Comparison of ENCODE assay signal across 19 cellular contexts in the genomic region with DNA sequence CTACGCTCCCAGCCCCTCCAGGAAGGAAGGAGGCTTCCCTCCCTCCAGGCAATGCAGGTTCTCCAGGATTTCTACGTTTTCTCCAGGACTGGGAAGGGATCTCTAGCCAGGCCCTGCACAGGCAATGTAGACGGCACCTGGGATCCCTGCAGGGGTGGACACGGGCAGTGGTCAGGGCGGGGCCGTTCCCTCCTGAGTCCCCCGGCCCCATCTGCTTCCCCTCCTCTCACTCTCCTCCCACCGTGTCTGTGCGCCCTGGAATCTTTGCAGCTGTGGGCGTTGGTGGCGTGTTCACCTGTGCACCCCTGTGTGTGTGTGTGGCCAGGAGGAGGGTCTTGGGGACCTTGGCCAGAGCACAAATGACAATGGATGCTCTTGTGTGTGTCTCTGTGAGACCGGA. TPM values are rescaled to one million over a fixed set of nuclear protein-coding genes. Genes with fewer than 3 reads are reported as not detected.
A peak's percentile ranks its signal among the peaks of the same experiment; 100 is the strongest.
DNase-seq lines count a peak whose midpoint lies in the region; ATAC-seq and TF ChIP-seq lines count a peak whose summit lies in the region.
"Had no signal": no experiment of that assay in that cellular context is flagged by ENCODE, and none has a peak within 500 bp of the region (broad histone marks: within the 10 kb centered on the region; RNA-seq: fewer than 3 reads in every experiment).

No MANE protein-coding gene starts in this region.

- H3K27ac ChIP-seq in SK-N-SH (ENCODE audit: low read depth in 2 of 2, low read length in 1 of 2) (no peak overlapping the region), osteoblast (ENCODE audit: low read depth, low read length) (no peak overlapping the region), RWPE1 (no peak overlapping the region; the same call in 1 of the 2 replicates), psoas muscle (no peak overlapping the region)
- H3K27ac ChIP-seq: SJCRH30 had no signal

- H2AFZ ChIP-seq in SK-N-SH (ENCODE audit: low read depth), result no peak overlapping the region
- no peak overlapping the region for H2AFZ ChIP-seq in osteoblast (ENCODE audit: low read length)

- H3K9me3 ChIP-seq in SK-N-SH, result no peaks in the 10 kb centered on the region
- H3K9me3 ChIP-seq in osteoblast (ENCODE audit: low read depth, low read length), result no peaks in the 10 kb centered on the region
- no peaks in the 10 kb centered on the region for H3K9me3 ChIP-seq in psoas muscle
- H3K9me3 ChIP-seq: BE2C, MG63, SJCRH30 had no signal

- no peaks in the 10 kb centered on the region for H3F3A ChIP-seq in SK-N-SH (replicated peaks; ENCODE audit: insufficient read depth)

- H3K4me3 ChIP-seq in SK-N-SH (ENCODE audit: low read depth in 2 of 2, low read length in 1 of 2), result no peak overlapping the region
- no peak overlapping the region for H3K4me3 ChIP-seq in osteoblast (ENCODE audit: insufficient read depth, low read length)
- H3K4me3 ChIP-seq in psoas muscle, result no peak overlapping the region
- H3K4me3 ChIP-seq: MG63, SJCRH30 had no signal

- H3K9me2 ChIP-seq in SK-N-SH, result no peaks in the 10 kb centered on the region

- H3K4me1 ChIP-seq in SK-N-SH (ENCODE audit: control insufficient read depth in 1 of 2, insufficient read depth in 2 of 2, low read depth in 1 of 2, low read length in 1 of 2) (no peaks in the 10 kb centered on the region), osteoblast (ENCODE audit: insufficient read depth, low read length) (no peaks in the 10 kb centered on the region), psoas muscle (no peaks in the 10 kb centered on the region)
- H3K4me1 ChIP-seq: BE2C, SJCRH30 had no signal

- no peak for TF ChIP-seq EP300 in SK-N-SH (IDR thresholded peaks at IDR 0.05; ENCODE audit: borderline replicate concordance in 1 of 2, low read depth in 1 of 2, low read length in 1 of 2)

- H3K4me2 ChIP-seq in SK-N-SH (no peak overlapping the region), osteoblast (ENCODE audit: insufficient read depth, low read length) (no peak overlapping the region)

- H4K20me1 ChIP-seq in SK-N-SH (ENCODE audit: insufficient read depth) (no peaks in the 10 kb centered on the region), osteoblast (ENCODE audit: insufficient read depth, low read length) (no peaks in the 10 kb centered on the region)

- POLR2A ChIA-PET in SK-N-SH (lab: Yijun Ruan, JAX), result interaction anchor here (1.0 to 1.5 kb wide), 2 partner anchors 13 to 14 kb away, joined by 3 to 5 read pairs; no protein-coding TSS in a partner anchor
- POLR2A ChIA-PET in RWPE1 (lab: Yijun Ruan, JAX; ENCODE audit: low non-redundant PET), result no interaction called here

- CTCF ChIA-PET in SK-N-SH (lab: Yijun Ruan, JAX), result interaction anchor here (1.6 to 4.3 kb wide), 3 partner anchors 9 to 172 kb away, joined by 4 to 38 read pairs (median 9); partner anchors contain the start of gene NRTN
- CTCF ChIA-PET in RWPE1 (lab: Yijun Ruan, JAX), result interaction anchor here (1.2 kb wide), 1 partner anchor 11 kb away, joined by 4 read pairs; no protein-coding TSS in a partner anchor

- no peak for DNase-seq in SK-N-SH
- peak; percentile 44 for DNase-seq in osteoblast (ENCODE audit: insufficient read length, low spot score, missing footprints)
- DNase-seq in RWPE1 (ENCODE audit: low spot score), result no peak
- DNase-seq in psoas muscle, result no peak
- no peak for DNase-seq in DMS114 treated with DMSO at 0.1 percent for 48 hours (lab: John Stamatoyannopoulos, UW; ENCODE audit: unreplicated experiment)
- DNase-seq: 8988T, BE2C, EL, GF-D8, MG63, NCI-H1048, NCI-H1417 treated with DMSO at 0.1 percent for 48 hours, NCI-H187, SJCRH30 had no signal

- no peak for TF ChIP-seq RAD21 in SK-N-SH (IDR thresholded peaks at IDR 0.05; ENCODE audit: low read length)

- H3K79me2 ChIP-seq in SK-N-SH (ENCODE audit: insufficient read depth) (no peaks in the 10 kb centered on the region), osteoblast (ENCODE audit: insufficient read depth, low read length) (no peaks in the 10 kb centered on the region)

- H3K9ac ChIP-seq in SK-N-SH, result no peak overlapping the region

- TF ChIP-seq CTCF in SK-N-SH (IDR thresholded peaks at IDR 0.05), result no peak
- TF ChIP-seq CTCF in osteoblast (IDR thresholded peaks at IDR 0.05; ENCODE audit: extremely low read depth, low read depth, low read length), result no peak
- TF ChIP-seq CTCF in RWPE1 (conservative IDR thresholded peaks at IDR 0.05; ENCODE audit: low read depth), result no peak
- TF ChIP-seq CTCF in psoas muscle (IDR thresholded peaks at IDR 0.05), result no peak

- WGBS in SK-N-SH (ENCODE audit: low lambda C conversion rate), result 29% methylated on average over 11 of the region's 12 CpGs
- 43 to 56% (median 53%) methylated on average over 11 to 12 of the region's 12 CpGs for WGBS in psoas muscle, 3 donors

- ATAC-seq in SK-N-SH treated with all-trans-retinoic acid at 6 μM for 48 hours (peak; percentile 30; the same call in 2 of the 3 replicates), esophagus mucosa (peak; percentile 43), psoas muscle (no peak)

- intact Hi-C loops in psoas muscle (cut with DNase I), result no loop called here

- no peaks in the 10 kb centered on the region for H3K36me3 ChIP-seq in SK-N-SH (replicated peaks in 1 of 2; ENCODE audit: control insufficient read depth in 1 of 2, insufficient read depth in 2 of 2, low read length in 1 of 2)
- H3K36me3 ChIP-seq in osteoblast (ENCODE audit: insufficient read depth, low read length), result no peaks in the 10 kb centered on the region
- no peaks in the 10 kb centered on the region for H3K36me3 ChIP-seq in psoas muscle (ENCODE audit: insufficient read depth in 1 of 2, low read depth in 1 of 2)
- H3K36me3 ChIP-seq: BE2C, MG63, SJCRH30 had no signal

- H3K27me3 ChIP-seq in SK-N-SH (ENCODE audit: insufficient read depth), result peaks cover 23% of the 10 kb centered on the region; the same call in 1 of the 2 replicates
- H3K27me3 ChIP-seq in osteoblast (ENCODE audit: insufficient read depth, low read length), result peaks cover 14% of the 10 kb centered on the region
- peaks cover 0 to 41% (median 3%) of the 10 kb centered on the region in 3 donors for H3K27me3 ChIP-seq in psoas muscle (ENCODE audit: insufficient read depth in 3 of 3, low read length in 2 of 3)
- H3K27me3 ChIP-seq: MG63, SJCRH30 had no signal

TF ChIP-seq in SK-N-SH treated with all-trans-retinoic acid at 6 μM for 48 hours, 23 proteins besides CTCF, POLR2A, EP300 and RAD21 (continues in another document):
- TF ChIP-seq ZFP30 (CRISPR knock-in tag; IDR thresholded peaks at IDR 0.05) (no peak), CREB5 (CRISPR knock-in tag; IDR thresholded peaks at IDR 0.05; ENCODE audit: low read depth) (no peak), ZFP3 (CRISPR knock-in tag; IDR thresholded peaks at IDR 0.05) (no peak)

TF ChIP-seq in SK-N-SH, 30 proteins besides CTCF, POLR2A, EP300 and RAD21 (continues in another document):
- no peak for TF ChIP-seq FOSL2 (IDR thresholded peaks at IDR 0.05; ENCODE audit: borderline replicate concordance, low read depth)
- TF ChIP-seq FOXM1 (IDR thresholded peaks at IDR 0.05; ENCODE audit: low read depth), result no peak
- no peak for TF ChIP-seq USF1 (IDR thresholded peaks at IDR 0.05; ENCODE audit: borderline replicate concordance, low read depth)
- TF ChIP-seq RXRA (IDR thresholded peaks at IDR 0.05; ENCODE audit: borderline replicate concordance, low read depth), result no peak
- TF ChIP-seq USF2 (IDR thresholded peaks at IDR 0.05; ENCODE audit: borderline replicate concordance, low read depth, low read length), result no peak
- TF ChIP-seq ELF1 (IDR thresholded peaks at IDR 0.05), result no peak
- no peak for TF ChIP-seq RFX5 (IDR thresholded peaks at IDR 0.05; ENCODE audit: low read length)

RNA-seq across cellular contexts. Expression of gene NRTN, which starts 10.0 kb away (rescaled TPM):
- polyA plus RNA-seq in SK-N-SH (2012; rRNA removed), result 0.54 and 0.99 TPM in 2 replicates
- polyA plus RNA-seq in SK-N-SH (2012; cell fraction: cytosol; rRNA removed), result 0.31 and 0.77 TPM in 2 replicates
- 0.73 and 0.92 TPM in 2 replicates for polyA plus RNA-seq in SK-N-SH (2012; cell fraction: nucleus; rRNA removed)
- total RNA-seq in esophagus mucosa, result 2.7 TPM
- not detected in 2 replicates for total RNA-seq in osteoblast
- not detected for total RNA-seq in psoas muscle
- not detected for polyA plus RNA-seq in psoas muscle
- total RNA-seq: LHCN-M2 had no signal

RNA-seq across cellular contexts. Expression of gene DUS3L, which starts 23.9 kb away (rescaled TPM):
- polyA plus RNA-seq in SK-N-SH (2012; rRNA removed) (44.0 and 45.2 TPM in 2 replicates), psoas muscle (10 to 100 TPM; 23.2 to 40.1 (median 26.8) TPM)
- polyA plus RNA-seq in SK-N-SH (2012; cell fraction: cytosol; rRNA removed), result 20.9 and 24.8 TPM in 2 replicates
- polyA plus RNA-seq in SK-N-SH (2012; cell fraction: nucleus; rRNA removed), result 151 and 182 TPM in 2 replicates
- total RNA-seq in esophagus mucosa (24.2 TPM), osteoblast (21.2 and 30.0 TPM in 2 replicates), psoas muscle (10 to 100 TPM; 13.4 to 29.9 (median 20.6) TPM)

RNA-seq across cellular contexts. Expression of gene FUT6, which starts 24.7 kb away (rescaled TPM):
- not detected in 2 replicates for polyA plus RNA-seq in SK-N-SH (2012; rRNA removed)
- not detected in 2 replicates for polyA plus RNA-seq in SK-N-SH (2012; cell fraction: cytosol; rRNA removed)
- polyA plus RNA-seq in SK-N-SH (2012; cell fraction: nucleus; rRNA removed), result not detected in 2 replicates
- 56.9 TPM for total RNA-seq in esophagus mucosa
- not detected in 2 replicates for total RNA-seq in osteoblast
- total RNA-seq in psoas muscle, result not detected
- polyA plus RNA-seq in psoas muscle, result under 1 TPM in 2 of 3 donors, not detected in 1; 0.03 TPM
- total RNA-seq: H4, LHCN-M2, NCI-H460 had no signal

RNA-seq across cellular contexts. Expression of gene PRR22, which starts 30.3 kb away (rescaled TPM):
- 0.82 and 0.91 TPM in 2 replicates for polyA plus RNA-seq in SK-N-SH (2012; rRNA removed)
- 0.12 and 0.25 TPM in 2 replicates for polyA plus RNA-seq in SK-N-SH (2012; cell fraction: cytosol; rRNA removed)
- 8.4 and 9.5 TPM in 2 replicates for polyA plus RNA-seq in SK-N-SH (2012; cell fraction: nucleus; rRNA removed)
- total RNA-seq in esophagus mucosa, result 1.8 TPM
- 0.29 and 0.36 TPM in 2 replicates for total RNA-seq in osteoblast
- 1 to 10 TPM in 3 of 4 donors, under 1 TPM in 1; 0.92 to 2.3 (median 1.5) TPM for total RNA-seq in psoas muscle
- 1 to 10 TPM in 1 of 3 donors, under 1 TPM in 2; 0.57 to 2.7 (median 0.87) TPM for polyA plus RNA-seq in psoas muscle

RNA-seq across cellular contexts. Expression of gene FUT3, which starts 36.4 kb away (rescaled TPM):
- polyA plus RNA-seq in SK-N-SH (2012; rRNA removed) (not detected in 2 replicates), psoas muscle (under 1 TPM in 1 of 3 donors, not detected in 2; 0.03 TPM)
- polyA plus RNA-seq in SK-N-SH (2012; cell fraction: cytosol; rRNA removed), result not detected in 2 replicates
- not detected in 2 replicates for polyA plus RNA-seq in SK-N-SH (2012; cell fraction: nucleus; rRNA removed)
- total RNA-seq in esophagus mucosa (104 TPM), osteoblast (not detected in 2 replicates), psoas muscle (under 1 TPM in 1 of 4 donors, not detected in 3; 0.19 TPM)
- total RNA-seq: H4, LHCN-M2, NCI-H460 had no signal

Comparison
In these comparisons a context has a peak if more than half of its experiments do, and no peak if none do; other contexts are left out.
1. ATAC-seq: peak in SK-N-SH treated with all-trans-retinoic acid at 6 μM for 48 hours (single experiment) and esophagus mucosa (single experiment); none in psoas muscle (0 of 4).
2. RNA of gene FUT6, which starts 24.7 kb away (total RNA-seq): 56.9 TPM in esophagus mucosa (single experiment); not detected in osteoblast and not detected in psoas muscle; every median in the first group is over 10 times any median in the second.